ENCODE assay signal across 15 cellular contexts in genomic region chr18:8805552-8805951, GRCh38.
A peak's percentile ranks its signal among the peaks of the same experiment; 100 is the strongest.
DNase-seq lines count a peak whose midpoint lies in the region; ATAC-seq and TF ChIP-seq lines count a peak whose summit lies in the region.
"Had no signal": no experiment of that assay in that cellular context is flagged by ENCODE, and none has a peak within 500 bp of the region (broad histone marks: within the 10 kb centered on the region; RNA-seq: fewer than 3 reads in every experiment).

No MANE protein-coding gene starts in this region.

- no peaks in the 10 kb centered on the region for H3K27me3 ChIP-seq in BLaER1
- H3K27me3 ChIP-seq in mesenchymal stem cell (ENCODE audit: control insufficient read depth in 1 of 2, insufficient read depth in 1 of 2, low read length in 2 of 2): no peaks in the 10 kb centered on the region

- TF ChIP-seq CTCF in WTC11 (IDR thresholded peaks at IDR 0.05): no peak

- CTCF ChIA-PET in WTC11 (lab: Charles Lee): no interaction called here

- H3K18ac ChIP-seq in mesenchymal stem cell (ENCODE audit: low read depth in 1 of 2, low read length in 2 of 2): no peak overlapping the region

- no peak overlapping the region for H4K8ac ChIP-seq in mesenchymal stem cell (ENCODE audit: low read length)

- no peak overlapping the region for H3K4ac ChIP-seq in mesenchymal stem cell (ENCODE audit: low read depth in 1 of 2, low read length in 2 of 2)

- DNase-seq in WTC11 (ENCODE audit: low spot score) (no peak), mesenchymal stem cell (no peak), NCI-H1092 (lab: John Stamatoyannopoulos, UW) (no peak), NCI-H69 (lab: John Stamatoyannopoulos, UW) (no peak)
- DNase-seq: ACHN; CD4-positive, alpha-beta memory T cell; DMS79 treated with DMSO at 0.1 percent for 48 hours; GF-D8; HCEC 1CT had no signal

- H2BK15ac ChIP-seq in mesenchymal stem cell (ENCODE audit: low read depth, poor library complexity, severe bottlenecking): no peak overlapping the region

- peak overlapping the region; percentile 72 for H2AK5ac ChIP-seq in mesenchymal stem cell (ENCODE audit: low read length, severe bottlenecking)

- ATAC-seq in WTC11: no peak
- no peak for ATAC-seq in GM19324 (IDR thresholded peaks at IDR 0.05; ENCODE audit: low FRiP score, unreplicated experiment)
- ATAC-seq: GM23338, K562 had no signal

- H3K4me2 ChIP-seq in BLaER1 (peak overlapping the region; percentile 26), mesenchymal stem cell (ENCODE audit: low read length, poor library complexity, severe bottlenecking) (no peak overlapping the region)
- H3K4me2 ChIP-seq: GM23338 had no signal

- no peak overlapping the region for H3K4me3 Mint-ChIP-seq in WTC11
- H3K4me3 Mint-ChIP-seq: CD14-positive monocyte; CD4-positive, alpha-beta memory T cell; GM23338 had no signal

- no peak overlapping the region for H2BK120ac ChIP-seq in mesenchymal stem cell (ENCODE audit: low read depth, low read length)

- H3K14ac ChIP-seq in mesenchymal stem cell (ENCODE audit: low read length in 2 of 2): no peak overlapping the region

- no peak overlapping the region for H4K91ac ChIP-seq in mesenchymal stem cell (ENCODE audit: low read length)

- no peaks in the 10 kb centered on the region for H3K9me3 Mint-ChIP-seq in WTC11
- H3K9me3 Mint-ChIP-seq: CD14-positive monocyte; CD4-positive, alpha-beta memory T cell; GM23338 had no signal

- no peak overlapping the region for H3K9ac ChIP-seq in BLaER1
- H3K9ac ChIP-seq in mesenchymal stem cell (ENCODE audit: low read length): no peak overlapping the region

- no peaks in the 10 kb centered on the region for H3K9me3 ChIP-seq in BLaER1
- no peaks in the 10 kb centered on the region for H3K9me3 ChIP-seq in mesenchymal stem cell (ENCODE audit: control insufficient read depth, low read length)

- no peak overlapping the region for H2AFZ ChIP-seq in mesenchymal stem cell (ENCODE audit: low read depth, low read length)
- H2AFZ ChIP-seq: GM23338 had no signal

- H3K36me3 ChIP-seq in BLaER1: peaks cover 98% of the 10 kb centered on the region
- peaks cover 35 to 95% of the 10 kb centered on the region in 2 experiments for H3K36me3 ChIP-seq in mesenchymal stem cell (ENCODE audit: control insufficient read depth in 1 of 2, insufficient read depth in 2 of 2, low read depth in 1 of 2, low read length in 2 of 2)

- H3K4me1 ChIP-seq in BLaER1 (peaks cover 77% of the 10 kb centered on the region), mesenchymal stem cell (ENCODE audit: control insufficient read depth, insufficient read depth, low read depth, low read length) (peaks cover 23% of the 10 kb centered on the region)

- POLR2A ChIA-PET in WTC11 (lab: Charles Lee): no interaction called here

- H3K23ac ChIP-seq in mesenchymal stem cell (ENCODE audit: low read length in 2 of 2): no peak overlapping the region

- H3K27ac ChIP-seq in BLaER1 (no peak overlapping the region), mesenchymal stem cell (ENCODE audit: low read length, poor library complexity, severe bottlenecking) (peak overlapping the region; percentile 26)
- H3K27ac ChIP-seq: HL-60 had no signal

- no peak overlapping the region for H2BK12ac ChIP-seq in mesenchymal stem cell (ENCODE audit: low read length in 2 of 2)

- peaks cover 9% of the 10 kb centered on the region for H3K79me1 ChIP-seq in mesenchymal stem cell (replicated peaks; ENCODE audit: low read length, poor library complexity, severe bottlenecking)

- peaks cover 100% of the 10 kb centered on the region for H4K20me1 ChIP-seq in BLaER1

- H3K4me1 Mint-ChIP-seq in WTC11: peaks cover 30% of the 10 kb centered on the region
- H3K4me1 Mint-ChIP-seq: CD14-positive monocyte had no signal

- WGBS in mesenchymal stem cell: 98% methylated on average over 4 of the region's 4 CpGs

- no peaks in the 10 kb centered on the region for H3K27me3 Mint-ChIP-seq in WTC11 (ENCODE audit: low read depth)

- no peak overlapping the region for H3K4me3 ChIP-seq in BLaER1
- no peak overlapping the region for H3K4me3 ChIP-seq in mesenchymal stem cell (ENCODE audit: insufficient read depth in 1 of 2, low read depth in 1 of 2, low read length in 2 of 2)
- H3K4me3 ChIP-seq: GM23338, K562 had no signal

- peak overlapping the region; percentile 59 for H3K27ac Mint-ChIP-seq in WTC11
- H3K27ac Mint-ChIP-seq: CD14-positive monocyte, GM23338 had no signal

- no peak overlapping the region for H2BK5ac ChIP-seq in mesenchymal stem cell (ENCODE audit: low read depth, low read length, poor library complexity, severe bottlenecking)

- H3K36me3 Mint-ChIP-seq in WTC11: peaks cover 27% of the 10 kb centered on the region
- H3K36me3 Mint-ChIP-seq: CD14-positive monocyte; CD4-positive, alpha-beta memory T cell had no signal

TF ChIP-seq in WTC11, 78 proteins besides CTCF, POLR2A, EP300 and RAD21:
- no peak for TF ChIP-seq TEAD4 (CRISPR knock-in tag; IDR thresholded peaks at IDR 0.05)
- no peak for TF ChIP-seq IRF2 (CRISPR knock-in tag; IDR thresholded peaks at IDR 0.05; ENCODE audit: borderline replicate concordance, low read depth)
